In the genomic region with DNA sequence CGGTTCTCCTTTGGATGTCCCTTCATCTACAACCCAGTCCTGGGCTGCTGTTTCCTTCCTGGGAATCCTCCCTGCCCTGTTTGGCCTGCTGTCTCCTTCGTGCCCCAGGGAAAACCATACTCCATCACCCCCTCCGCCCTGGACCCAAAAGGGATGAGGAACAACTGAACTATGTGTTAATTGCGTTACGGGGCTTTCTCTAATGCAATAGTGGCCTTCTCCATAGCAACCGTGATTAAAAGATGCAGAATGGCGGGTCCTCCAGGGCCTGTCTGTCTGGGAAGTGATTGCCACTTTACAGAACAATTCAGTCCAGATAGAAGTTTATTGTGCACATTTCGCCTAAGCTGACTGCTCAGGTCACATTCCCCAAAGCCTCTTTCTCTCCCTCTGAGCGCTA, we compare ENCODE assay signal across 19 cellular contexts.
DNase-seq lines count a peak whose midpoint lies in the region; ATAC-seq, FAIRE-seq and TF ChIP-seq lines count a peak whose summit lies in the region.
"Had no signal": no experiment of that assay in that cellular context is flagged by ENCODE, and none has a peak within 500 bp of the region (broad histone marks: within the 10 kb centered on the region; RNA-seq: fewer than 3 reads in every experiment).

No MANE protein-coding gene starts in this region.

- ATAC-seq in left cardiac atrium (peak; percentile 62 to 63), GM18502 (IDR thresholded peaks at IDR 0.05; ENCODE audit: poor library complexity, unreplicated experiment) (no peak), HG03280 (IDR thresholded peaks at IDR 0.05; ENCODE audit: unreplicated experiment) (no peak)
- ATAC-seq: activated CD8-positive, alpha-beta memory T cell treated with anti-CD3 and anti-CD28 coated beads, Interleukin-2, amount 10 ng/mL, durations not matched to agents 7 days and 5 days; natural killer cell treated with Interleukin-12 subunit alpha and Interleukin-12 subunit beta and Interleukin-15 and Interleukin-18, amount 100 ng/mL, for 72 hours; PC-3 had no signal

- peaks cover 18% of the 10 kb centered on the region for H3K4me1 Mint-ChIP-seq in astrocyte (ENCODE audit: low read depth, unreplicated experiment)
- H3K4me1 Mint-ChIP-seq: activated CD8-positive, alpha-beta memory T cell treated with anti-CD3 and anti-CD28 coated beads, Interleukin-2, amount 10 ng/mL, durations not matched to agents 7 days and 5 days had no signal

- no peaks in the 10 kb centered on the region for H3K79me2 ChIP-seq in astrocyte (ENCODE audit: insufficient read depth, low read length)
- H3K79me2 ChIP-seq in osteoblast (ENCODE audit: insufficient read depth, low read length), result no peaks in the 10 kb centered on the region

- H3K4me2 ChIP-seq in astrocyte (ENCODE audit: low read length) (peak overlapping the region; percentile 74), osteoblast (ENCODE audit: insufficient read depth, low read length) (peak overlapping the region; percentile 46)
- H3K4me2 ChIP-seq: BLaER1 had no signal

- peak overlapping the region; percentile 62 for H3K27ac ChIP-seq in HUES48 (ENCODE audit: low read depth, low read length)
- peak overlapping the region; percentile 37 for H3K27ac ChIP-seq in astrocyte (ENCODE audit: low read depth, low read length)
- no peak overlapping the region for H3K27ac ChIP-seq in osteoblast (ENCODE audit: low read depth, low read length)
- H3K27ac ChIP-seq: BLaER1, body of pancreas, sigmoid colon had no signal

- H3K36me3 ChIP-seq in HUES48 (ENCODE audit: control insufficient read depth, insufficient read depth, low read length) (no peaks in the 10 kb centered on the region), astrocyte (ENCODE audit: insufficient read depth, low read length) (no peaks in the 10 kb centered on the region), osteoblast (ENCODE audit: insufficient read depth, low read length) (no peaks in the 10 kb centered on the region)
- H3K36me3 ChIP-seq: BLaER1, sigmoid colon had no signal

- H3K9me3 Mint-ChIP-seq in astrocyte (ENCODE audit: unreplicated experiment), result peaks cover 5% of the 10 kb centered on the region
- H3K9me3 Mint-ChIP-seq: natural killer cell treated with Interleukin-12 subunit alpha and Interleukin-12 subunit beta and Interleukin-15 and Interleukin-18, amount 100 ng/mL, for 72 hours had no signal

- H3K4me1 ChIP-seq in HUES48 (ENCODE audit: control insufficient read depth, insufficient read depth, low read length) (peaks cover 32% of the 10 kb centered on the region), astrocyte (ENCODE audit: insufficient read depth, low read length) (peaks cover 18% of the 10 kb centered on the region), osteoblast (ENCODE audit: insufficient read depth, low read length) (peaks cover 3% of the 10 kb centered on the region)
- H3K4me1 ChIP-seq: BLaER1, body of pancreas, sigmoid colon had no signal

- no peak overlapping the region for H3K4me3 Mint-ChIP-seq in astrocyte (ENCODE audit: unreplicated experiment)
- H3K4me3 Mint-ChIP-seq: activated CD8-positive, alpha-beta memory T cell treated with anti-CD3 and anti-CD28 coated beads, Interleukin-2, amount 10 ng/mL, durations not matched to agents 7 days and 5 days; natural killer cell treated with Interleukin-12 subunit alpha and Interleukin-12 subunit beta and Interleukin-15 and Interleukin-18, amount 100 ng/mL, for 72 hours had no signal

- intact Hi-C loops in left cardiac atrium (cut with DNase I), result no loop called here

- H3K4me3 ChIP-seq in HUES48 (ENCODE audit: low read depth, low read length), result peak overlapping the region; percentile 36; the same call in 1 of the 2 replicates
- H3K4me3 ChIP-seq in astrocyte (ENCODE audit: insufficient read depth, low read depth, low read length), result no peak overlapping the region
- H3K4me3 ChIP-seq in osteoblast (ENCODE audit: insufficient read depth, low read length), result no peak overlapping the region
- H3K4me3 ChIP-seq: BLaER1, body of pancreas, lung, sigmoid colon had no signal

- H4K20me1 ChIP-seq in astrocyte (ENCODE audit: insufficient read depth, low read length) (no peaks in the 10 kb centered on the region), osteoblast (ENCODE audit: insufficient read depth, low read length) (no peaks in the 10 kb centered on the region)
- H4K20me1 ChIP-seq: BLaER1 had no signal

- peak overlapping the region; percentile 36 for H3K27ac Mint-ChIP-seq in astrocyte (ENCODE audit: unreplicated experiment)
- H3K27ac Mint-ChIP-seq: activated CD8-positive, alpha-beta memory T cell treated with anti-CD3 and anti-CD28 coated beads, Interleukin-2, amount 10 ng/mL, durations not matched to agents 7 days and 5 days; natural killer cell treated with Interleukin-12 subunit alpha and Interleukin-12 subunit beta and Interleukin-15 and Interleukin-18, amount 100 ng/mL, for 72 hours had no signal

- no peaks in the 10 kb centered on the region for H3K27me3 Mint-ChIP-seq in astrocyte (ENCODE audit: low read depth, unreplicated experiment)

- DNase-seq in astrocyte (ENCODE audit: low read depth) (no peak), left cardiac atrium (peak; percentile 29), osteoblast (ENCODE audit: insufficient read length, low spot score, missing footprints) (no peak), NCI-H774 (lab: John Stamatoyannopoulos, UW) (no peak)
- DNase-seq in NK-92 treated with Interleukin-12 subunit alpha and Interleukin-12 subunit beta, amount 100 ng/mL, for 24 hours (lab: John Stamatoyannopoulos, UW), result no peak
- DNase-seq: activated CD8-positive, alpha-beta memory T cell treated with anti-CD3 and anti-CD28 coated beads, Interleukin-2, amount 10 ng/mL, durations not matched to agents 7 days and 5 days; activated gamma-delta T cell treated with Interleukin-2 at 50 U/mL for 16 hours; DMS79; NCI-H1436 treated with DMSO at 0.1 percent for 48 hours; NCI-H446; PC-3; sigmoid colon had no signal

- H2AFZ ChIP-seq in astrocyte (ENCODE audit: low read depth, low read length) (peak overlapping the region; percentile 45), osteoblast (ENCODE audit: low read length) (peak overlapping the region; percentile 20)

- H3K27me3 ChIP-seq in HUES48 (ENCODE audit: control insufficient read depth, insufficient read depth, low read length) (no peaks in the 10 kb centered on the region; the same call in 1 of the 2 replicates), astrocyte (ENCODE audit: insufficient read depth, low read length) (no peaks in the 10 kb centered on the region), osteoblast (ENCODE audit: insufficient read depth, low read length) (no peaks in the 10 kb centered on the region)
- H3K27me3 ChIP-seq: BLaER1, body of pancreas, sigmoid colon had no signal

- TF ChIP-seq CTCF in astrocyte (IDR thresholded peaks at IDR 0.05; ENCODE audit: insufficient read depth, low read depth, low read length), result no peak
- TF ChIP-seq CTCF in osteoblast (IDR thresholded peaks at IDR 0.05; ENCODE audit: extremely low read depth, low read depth, low read length), result no peak

- H3K36me3 Mint-ChIP-seq in astrocyte (ENCODE audit: low read depth, unreplicated experiment), result no peaks in the 10 kb centered on the region
- H3K36me3 Mint-ChIP-seq: activated CD8-positive, alpha-beta memory T cell treated with anti-CD3 and anti-CD28 coated beads, Interleukin-2, amount 10 ng/mL, durations not matched to agents 7 days and 5 days; natural killer cell treated with Interleukin-12 subunit alpha and Interleukin-12 subunit beta and Interleukin-15 and Interleukin-18, amount 100 ng/mL, for 72 hours had no signal

- no peak overlapping the region for H3K9ac ChIP-seq in HUES48 (ENCODE audit: low read depth, low read length)
- peak overlapping the region; percentile 30 for H3K9ac ChIP-seq in astrocyte (ENCODE audit: low read length)
- H3K9ac ChIP-seq: BLaER1 had no signal

- H3K9me3 ChIP-seq in HUES48 (ENCODE audit: control insufficient read depth, insufficient read depth, low read length), result no peaks in the 10 kb centered on the region
- H3K9me3 ChIP-seq in astrocyte (ENCODE audit: insufficient read depth, low read depth, low read length), result no peaks in the 10 kb centered on the region
- no peaks in the 10 kb centered on the region for H3K9me3 ChIP-seq in osteoblast (ENCODE audit: low read depth, low read length)
- H3K9me3 ChIP-seq: body of pancreas, sigmoid colon had no signal

- no peak for FAIRE-seq in astrocyte (lab: Jason Lieb, UNC)

Comparison
In these comparisons a context has a peak if more than half of its experiments do, and no peak if none do; other contexts are left out.
1. ATAC-seq: peak in left cardiac atrium (2 of 2); none in GM18502 (single experiment) and HG03280 (single experiment).